7 cellular contexts compared by ENCODE assay signal in the genomic region with DNA sequence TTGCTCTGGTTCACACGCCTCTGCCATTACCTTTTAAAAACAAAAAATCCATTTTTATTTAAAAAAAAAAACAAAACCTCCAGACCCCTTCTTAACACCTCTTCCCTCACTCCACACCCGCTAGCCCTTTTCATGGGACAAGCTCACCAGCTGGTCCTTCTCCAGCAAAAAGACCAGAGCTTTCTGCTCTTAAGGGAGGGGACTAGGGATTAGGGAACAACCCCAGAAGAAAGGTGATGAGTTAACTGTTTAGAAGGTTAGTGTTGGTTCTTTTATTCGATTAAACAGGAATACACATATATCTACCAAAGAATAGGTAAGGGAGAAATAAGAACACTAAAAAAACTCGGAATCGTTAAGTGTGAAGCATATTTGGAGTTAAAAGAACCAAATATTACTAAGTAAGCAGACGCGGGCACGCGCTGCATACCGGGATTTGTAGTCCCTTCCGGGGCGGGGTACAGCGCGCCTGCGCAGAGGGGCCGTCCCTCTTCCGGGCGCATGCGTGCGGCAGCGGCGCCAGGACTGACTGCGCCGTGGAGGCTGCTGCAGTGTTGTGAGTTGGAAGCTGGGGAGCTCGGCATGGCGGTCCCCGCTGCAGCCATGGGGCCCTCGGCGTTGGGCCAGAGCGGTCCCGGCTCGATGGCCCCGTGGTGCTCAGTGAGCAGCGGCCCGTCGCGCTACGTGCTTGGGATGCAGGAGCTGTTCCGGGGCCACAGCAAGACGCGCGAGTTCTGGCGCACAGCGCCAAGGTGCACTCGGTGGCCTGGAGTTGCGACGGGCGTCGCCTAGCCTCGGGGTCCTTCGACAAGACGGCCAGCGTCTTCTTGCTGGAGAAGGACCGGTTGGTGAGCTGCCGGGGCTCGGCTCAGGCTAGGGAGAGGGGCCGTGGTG.
DNase-seq lines count a peak whose midpoint lies in the region; ATAC-seq and TF ChIP-seq lines count a peak whose summit lies in the region.
"Not testable (repeated sequence)": the region's sequence is repeated elsewhere in the genome, so short reads cannot be mapped to it uniquely, and the experiment has no call there.

No MANE protein-coding gene starts in this region.

- no CpG with 5 or more reads among the region's 57 CpGs for WGBS in neuronal stem cell (ENCODE audit: extremely low coverage in 2 of 2, insufficient read length in 2 of 2, insufficient replicate concordance in 1 of 2), 2 donors

- not testable (repeated sequence) for H2BK5ac ChIP-seq in neuronal stem cell (ENCODE audit: low read length)

- peak; percentile 19 for TF ChIP-seq POLR2A in GM18505 (IDR thresholded peaks at IDR 0.05; ENCODE audit: borderline replicate concordance, extremely low read depth, insufficient read depth, insufficient read length)

- not testable (repeated sequence) for H3K14ac ChIP-seq in neuronal stem cell (ENCODE audit: low read length)

- not testable (repeated sequence) for H3K27ac Mint-ChIP-seq in activated naive CD8-positive, alpha-beta T cell treated with anti-CD3 and anti-CD28 coated beads, Interleukin-2, amount 50 U/mL, for 24 hours

- H3K9me3 Mint-ChIP-seq in activated naive CD8-positive, alpha-beta T cell treated with anti-CD3 and anti-CD28 coated beads, Interleukin-2, amount 50 U/mL, for 24 hours: not testable (repeated sequence)

- ATAC-seq in GM18505 (IDR thresholded peaks at IDR 0.05; ENCODE audit: unreplicated experiment): peak; percentile 86
- peak; percentile 82 for ATAC-seq in GM21529 (IDR thresholded peaks at IDR 0.05; ENCODE audit: unreplicated experiment)
- ATAC-seq in HG03103 (IDR thresholded peaks at IDR 0.05; ENCODE audit: low read depth, unreplicated experiment): peak; percentile 81
- ATAC-seq in activated naive CD8-positive, alpha-beta T cell treated with anti-CD3 and anti-CD28 coated beads, Interleukin-2, amount 50 U/mL, for 24 hours: peak; percentile 93

- not testable (repeated sequence) for H3K23ac ChIP-seq in neuronal stem cell (ENCODE audit: low read depth, low read length, poor library complexity)

- not testable (repeated sequence) for H2BK15ac ChIP-seq in neuronal stem cell (ENCODE audit: low read length)

- H3K4ac ChIP-seq in neuronal stem cell (ENCODE audit: low read length): not testable (repeated sequence)

- H3K4me3 ChIP-seq in cardiac muscle cell: peak overlapping the region; percentile 40
- peak overlapping the region in 1 of 2 donors; percentile 82 for H3K4me3 ChIP-seq in neuronal stem cell (ENCODE audit: low read length in 2 of 2)

- H3K36me3 Mint-ChIP-seq in activated naive CD8-positive, alpha-beta T cell treated with anti-CD3 and anti-CD28 coated beads, Interleukin-2, amount 50 U/mL, for 24 hours (ENCODE audit: low read depth): not testable (repeated sequence)

- peak overlapping the region; percentile 59 for H3K4me3 Mint-ChIP-seq in activated naive CD8-positive, alpha-beta T cell treated with anti-CD3 and anti-CD28 coated beads, Interleukin-2, amount 50 U/mL, for 24 hours

- not testable (repeated sequence) for H3K4me2 ChIP-seq in neuronal stem cell (ENCODE audit: insufficient read depth, low read length, poor library complexity, severe bottlenecking)

- H3K4me1 Mint-ChIP-seq in activated naive CD8-positive, alpha-beta T cell treated with anti-CD3 and anti-CD28 coated beads, Interleukin-2, amount 50 U/mL, for 24 hours: not testable (repeated sequence)

- not testable (repeated sequence) for H3K4me1 ChIP-seq in cardiac muscle cell (ENCODE audit: low read depth); neuronal stem cell (ENCODE audit: control insufficient read depth in 2 of 2, insufficient read depth in 1 of 2, low read depth in 1 of 2, low read length in 2 of 2)

- H3K9ac ChIP-seq in neuronal stem cell (ENCODE audit: low read depth, low read length, poor library complexity): not testable (repeated sequence)

- H3K79me1 ChIP-seq in neuronal stem cell (ENCODE audit: low read depth, low read length): not testable (repeated sequence)

- not testable (repeated sequence) for H4K91ac ChIP-seq in neuronal stem cell (ENCODE audit: low read depth, low read length, poor library complexity)

- H2AFZ ChIP-seq in neuronal stem cell (ENCODE audit: low read length): not testable (repeated sequence)

- not testable (repeated sequence) for H3K27ac ChIP-seq in cardiac muscle cell; neuronal stem cell (replicated peaks; ENCODE audit: low read length)

- H3K18ac ChIP-seq in neuronal stem cell (ENCODE audit: low read length): not testable (repeated sequence)

- H3K9me3 ChIP-seq in cardiac muscle cell (ENCODE audit: low read depth); neuronal stem cell (replicated peaks in 1 of 2; ENCODE audit: control insufficient read depth in 2 of 2, insufficient read depth in 1 of 2, low read depth in 1 of 2, low read length in 2 of 2): not testable (repeated sequence)

- H2BK12ac ChIP-seq in neuronal stem cell (ENCODE audit: low read length): not testable (repeated sequence)

- TF ChIP-seq CTCF in cardiac muscle cell (IDR thresholded peaks at IDR 0.05; ENCODE audit: low read depth, low read length): not testable (repeated sequence)

- DNase-seq in NCI-H82 (lab: John Stamatoyannopoulos, UW) (peak; percentile 1), cardiac muscle cell (ENCODE audit: low read depth in 1 of 2, low spot score in 1 of 2) (peak in 1 of 2 donors; percentile 0), neuronal stem cell (ENCODE audit: low spot score) (peak; percentile 0)
- not testable (repeated sequence) for DNase-seq in activated naive CD8-positive, alpha-beta T cell treated with anti-CD3 and anti-CD28 coated beads, Interleukin-2, amount 50 U/mL, for 24 hours

- not testable (repeated sequence) for H4K8ac ChIP-seq in neuronal stem cell (ENCODE audit: low read depth, low read length)

- not testable (repeated sequence) for H2AK5ac ChIP-seq in neuronal stem cell (ENCODE audit: low read depth, low read length)

- not testable (repeated sequence) for H3K27me3 ChIP-seq in cardiac muscle cell; neuronal stem cell (ENCODE audit: control insufficient read depth in 3 of 3, insufficient read depth in 3 of 3, low read depth in 1 of 3, low read length in 3 of 3)

- H3K36me3 ChIP-seq in cardiac muscle cell; neuronal stem cell (replicated peaks in 1 of 2; ENCODE audit: control insufficient read depth in 2 of 2, insufficient read depth in 2 of 2, low read length in 2 of 2): not testable (repeated sequence)

- not testable (repeated sequence) for H2BK120ac ChIP-seq in neuronal stem cell (ENCODE audit: low read depth, low read length)

- not testable (repeated sequence) for H3K27me3 Mint-ChIP-seq in activated naive CD8-positive, alpha-beta T cell treated with anti-CD3 and anti-CD28 coated beads, Interleukin-2, amount 50 U/mL, for 24 hours
